In the genomic region with DNA sequence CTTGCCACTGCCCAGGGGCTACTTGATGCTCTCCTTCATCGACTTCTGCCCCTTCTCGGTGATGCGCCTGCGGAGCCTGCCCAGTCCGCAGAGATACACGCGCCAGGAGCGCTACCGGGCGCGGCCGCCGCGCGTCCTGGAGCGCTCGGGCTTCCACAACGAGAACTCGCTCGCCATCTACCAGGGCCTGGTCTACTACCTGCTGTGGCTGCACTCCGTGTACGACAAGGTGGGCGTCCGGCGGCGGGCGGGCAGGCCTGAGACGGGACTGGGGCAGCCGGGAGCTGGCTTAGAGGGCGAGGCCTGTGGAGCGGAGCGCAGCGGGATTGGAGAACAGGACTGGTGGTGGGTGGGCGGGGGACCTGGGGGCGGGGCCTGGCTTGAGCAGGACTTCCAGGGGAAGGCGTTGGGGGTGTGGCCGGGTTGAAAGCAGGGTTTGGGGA, we compare ENCODE assay signal across 8 cellular contexts. TPM values are rescaled to one million over a fixed set of nuclear protein-coding genes. Genes with fewer than 3 reads are reported as not detected.
DNase-seq lines count a peak whose midpoint lies in the region; ATAC-seq and TF ChIP-seq lines count a peak whose summit lies in the region.

No MANE protein-coding gene starts in this region.

- H3K36me3 Mint-ChIP-seq in activated CD8-positive, alpha-beta memory T cell treated with anti-CD3 and anti-CD28 coated beads, Interleukin-2, amount 10 ng/mL, durations not matched to agents 7 days and 5 days = no peaks in the 10 kb centered on the region
- no peaks in the 10 kb centered on the region for H3K36me3 Mint-ChIP-seq in endodermal cell (ENCODE audit: low read depth)

- H3K27me3 Mint-ChIP-seq in activated CD8-positive, alpha-beta memory T cell treated with anti-CD3 and anti-CD28 coated beads, Interleukin-2, amount 10 ng/mL, durations not matched to agents 7 days and 5 days = peaks cover 28% of the 10 kb centered on the region
- peaks cover 57% of the 10 kb centered on the region for H3K27me3 Mint-ChIP-seq in endodermal cell (ENCODE audit: insufficient read depth)

- H3K4me1 ChIP-seq in endodermal cell (ENCODE audit: control insufficient read depth, insufficient read depth, low read length) = no peaks in the 10 kb centered on the region

- H3K4me3 Mint-ChIP-seq in activated CD8-positive, alpha-beta memory T cell treated with anti-CD3 and anti-CD28 coated beads, Interleukin-2, amount 10 ng/mL, durations not matched to agents 7 days and 5 days = peak overlapping the region; percentile 82
- peak overlapping the region; percentile 73 for H3K4me3 Mint-ChIP-seq in endodermal cell

- peaks cover 7% of the 10 kb centered on the region for H3K9me3 ChIP-seq in endodermal cell (ENCODE audit: control insufficient read depth, low read length)

- H3K9me3 Mint-ChIP-seq in activated CD8-positive, alpha-beta memory T cell treated with anti-CD3 and anti-CD28 coated beads, Interleukin-2, amount 10 ng/mL, durations not matched to agents 7 days and 5 days (ENCODE audit: low read depth) = no peaks in the 10 kb centered on the region
- peaks cover 18% of the 10 kb centered on the region for H3K9me3 Mint-ChIP-seq in endodermal cell

- peaks cover 20% of the 10 kb centered on the region for H3K4me1 Mint-ChIP-seq in activated CD8-positive, alpha-beta memory T cell treated with anti-CD3 and anti-CD28 coated beads, Interleukin-2, amount 10 ng/mL, durations not matched to agents 7 days and 5 days
- H3K4me1 Mint-ChIP-seq in endodermal cell = peaks cover 4% of the 10 kb centered on the region

- ATAC-seq in HG02981 (IDR thresholded peaks at IDR 0.05; ENCODE audit: unreplicated experiment) (peak; percentile 66), HG02798 (IDR thresholded peaks at IDR 0.05; ENCODE audit: poor library complexity, unreplicated experiment) (no peak)
- ATAC-seq in activated CD8-positive, alpha-beta memory T cell treated with anti-CD3 and anti-CD28 coated beads, Interleukin-2, amount 10 ng/mL, durations not matched to agents 7 days and 5 days = peak; percentile 82

- H3K36me3 ChIP-seq in endodermal cell (ENCODE audit: control insufficient read depth, insufficient read depth, low read length) = no peaks in the 10 kb centered on the region

- WGBS in endodermal cell (ENCODE audit: insufficient coverage in 1 of 2, insufficient read length in 1 of 2), 2 experiments = 1% methylated on average over 16 to 37 of the region's 37 CpGs

- H3K9ac ChIP-seq in endodermal cell (ENCODE audit: extremely low read depth, low read length, poor library complexity, severe bottlenecking) = peak overlapping the region; percentile 13

- H3K4me3 ChIP-seq in endodermal cell (ENCODE audit: low read length) = peak overlapping the region; percentile 84

- no peak overlapping the region for H3K27ac Mint-ChIP-seq in activated CD8-positive, alpha-beta memory T cell treated with anti-CD3 and anti-CD28 coated beads, Interleukin-2, amount 10 ng/mL, durations not matched to agents 7 days and 5 days
- peak overlapping the region; percentile 90 for H3K27ac Mint-ChIP-seq in endodermal cell

- CTCF ChIA-PET in activated CD8-positive, alpha-beta memory T cell treated with anti-CD3 and anti-CD28 coated beads, Interleukin-2, amount 10 ng/mL, durations not matched to agents 7 days and 5 days (lab: Charles Lee) = interaction anchor here (0.6 to 2.1 kb wide), 5 partner anchors 13 to 695 kb away, joined by 3 to 8 read pairs (median 5); a partner anchor contains a TSS

- H3K27ac ChIP-seq in endodermal cell (ENCODE audit: low read depth, low read length) = no peak overlapping the region

- TF ChIP-seq CTCF in endodermal cell (conservative IDR thresholded peaks at IDR 0.05) = peak; percentile 55

- peaks cover 44% of the 10 kb centered on the region for H3K27me3 ChIP-seq in endodermal cell (ENCODE audit: control insufficient read depth, insufficient read depth, low read length, poor library complexity, severe bottlenecking)

- DNase-seq in DMS53 (lab: John Stamatoyannopoulos, UW) (peak; percentile 95), NCI-H82 treated with DMSO at 0.1 percent for 48 hours (lab: John Stamatoyannopoulos, UW; ENCODE audit: unreplicated experiment) (peak; percentile 82), endodermal cell (peak; percentile 99), mesenteric fat pad (ENCODE audit: low spot score) (peak; percentile 91)
- peak; percentile 85 for DNase-seq in activated CD8-positive, alpha-beta memory T cell treated with anti-CD3 and anti-CD28 coated beads, Interleukin-2, amount 10 ng/mL, durations not matched to agents 7 days and 5 days
- DNase-seq in stimulated activated CD8-positive, alpha-beta memory T cell treated with anti-CD3 and anti-CD28 coated beads, Interleukin-12 subunit alpha, Interleukin-12 subunit beta, amount 100 ng/mL, for 4 hours (ENCODE audit: low read depth) = peak; percentile 39

RNA-seq across cellular contexts. Expression of a gene that starts 12.7 kb away (rescaled TPM):
- total RNA-seq in activated CD8-positive, alpha-beta memory T cell treated with anti-CD3 and anti-CD28 coated beads, Interleukin-2, amount 10 ng/mL, durations not matched to agents 7 days and 5 days = 100 to 1,000 TPM; 164 to 204 TPM
- total RNA-seq in endodermal cell = 100 to 1,000 TPM; 168 to 178 TPM
- 222 TPM for polyA plus RNA-seq in endodermal cell (2013, experiment 1 of 2)
- 223 TPM for polyA plus RNA-seq in endodermal cell (2013, experiment 2 of 2)
- total RNA-seq in mesenteric fat pad = 288 TPM

RNA-seq across cellular contexts. Expression of a gene that starts 26.0 kb away (rescaled TPM):
- total RNA-seq in activated CD8-positive, alpha-beta memory T cell treated with anti-CD3 and anti-CD28 coated beads, Interleukin-2, amount 10 ng/mL, durations not matched to agents 7 days and 5 days = 1 to 10 TPM; 4.3 to 7.3 TPM
- total RNA-seq in endodermal cell = 1 to 10 TPM; 2.5 to 8.9 TPM
- 3.5 TPM for polyA plus RNA-seq in endodermal cell (2013, experiment 1 of 2)
- polyA plus RNA-seq in endodermal cell (2013, experiment 2 of 2) = 3.4 TPM
- 3.2 TPM for total RNA-seq in mesenteric fat pad

RNA-seq across cellular contexts. Expression of a gene that starts 26.2 kb away (rescaled TPM):
- not detected for total RNA-seq in activated CD8-positive, alpha-beta memory T cell treated with anti-CD3 and anti-CD28 coated beads, Interleukin-2, amount 10 ng/mL, durations not matched to agents 7 days and 5 days
- total RNA-seq in endodermal cell = 1 to 10 TPM in 1 of 2 donors, under 1 TPM in 1; 0.99 to 2.1 TPM
- polyA plus RNA-seq in endodermal cell (2013, experiment 1 of 2) = 1.8 TPM
- 3.0 TPM for polyA plus RNA-seq in endodermal cell (2013, experiment 2 of 2)
- 1.0 TPM for total RNA-seq in mesenteric fat pad

RNA-seq across cellular contexts. Expression of a gene that starts 26.8 kb away (rescaled TPM):
- under 1 TPM; 0.84 to 0.93 TPM for total RNA-seq in activated CD8-positive, alpha-beta memory T cell treated with anti-CD3 and anti-CD28 coated beads, Interleukin-2, amount 10 ng/mL, durations not matched to agents 7 days and 5 days
- total RNA-seq in endodermal cell (1 to 10 TPM; 5.3 to 10.0 TPM), mesenteric fat pad (2.2 TPM)
- 8.8 TPM for polyA plus RNA-seq in endodermal cell (2013, experiment 1 of 2)
- polyA plus RNA-seq in endodermal cell (2013, experiment 2 of 2) = 9.4 TPM

RNA-seq across cellular contexts. Expression of a gene that starts 41.2 kb away (rescaled TPM):
- 10 to 100 TPM; 22.4 to 24.1 TPM for total RNA-seq in activated CD8-positive, alpha-beta memory T cell treated with anti-CD3 and anti-CD28 coated beads, Interleukin-2, amount 10 ng/mL, durations not matched to agents 7 days and 5 days
- total RNA-seq in endodermal cell (10 to 100 TPM in 1 of 2 donors, 1 to 10 TPM in 1; 8.6 to 13.7 TPM), mesenteric fat pad (11.8 TPM)
- 9.9 TPM for polyA plus RNA-seq in endodermal cell (2013, experiment 1 of 2)
- 8.9 TPM for polyA plus RNA-seq in endodermal cell (2013, experiment 2 of 2)

Comparison
In these comparisons a context has a peak if more than half of its experiments do, and no peak if none do; other contexts are left out.
1. DNase-seq: peak in every context shown above with its lines; median percentile 99 in endodermal cell; 95 in DMS53; 91 in mesenteric fat pad; 85 in activated CD8-positive, alpha-beta memory T cell treated with anti-CD3 and anti-CD28 coated beads, Interleukin-2, amount 10 ng/mL, durations not matched to agents 7 days and 5 days; 82 in NCI-H82 treated with DMSO at 0.1 percent for 48 hours; 39 in stimulated activated CD8-positive, alpha-beta memory T cell treated with anti-CD3 and anti-CD28 coated beads, Interleukin-12 subunit alpha, Interleukin-12 subunit beta, amount 100 ng/mL, for 4 hours.